ENCODE assay signal across 1 cellular context in the genomic region with DNA sequence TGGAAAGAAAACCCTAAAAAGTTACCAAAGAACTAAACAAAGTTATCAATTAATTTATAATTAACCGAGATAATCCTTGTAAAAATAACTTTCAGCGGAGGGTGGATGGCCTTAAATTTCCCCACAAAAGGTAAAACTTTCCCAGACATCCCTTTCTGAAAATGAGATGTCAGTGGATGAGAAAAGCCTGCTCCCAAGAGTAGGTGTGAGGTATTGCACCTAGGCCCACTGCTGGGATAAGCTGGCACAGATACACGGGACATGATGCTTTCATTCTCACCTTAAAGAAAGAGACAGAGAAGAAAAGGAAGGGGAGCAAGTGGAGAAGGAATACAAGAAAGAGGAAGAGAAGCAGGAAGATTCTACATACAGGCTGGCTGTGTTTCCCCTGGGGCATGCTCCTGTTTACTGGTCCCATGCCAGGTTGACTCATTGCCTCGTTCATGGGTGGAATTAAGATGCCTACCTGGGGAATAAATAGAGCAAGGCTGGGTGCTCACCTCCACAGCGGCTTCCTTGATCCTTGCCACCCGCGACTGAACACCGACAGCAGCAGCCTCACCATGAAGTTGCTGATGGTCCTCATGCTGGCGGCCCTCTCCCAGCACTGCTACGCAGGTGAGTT.
TF ChIP-seq lines count a peak whose summit lies in the region.

A gene (plus strand): TSS at position 505 of the 625 bp plus-strand sequence. CDS start 59 bp downstream, at position 564.

TF ChIP-seq in HepG2, 621 proteins besides CTCF, POLR2A, EP300 and RAD21:
- TF ChIP-seq MIER2 (CRISPR knock-in tag; IDR thresholded peaks at IDR 0.05) (peak; percentile 24; the same call in 1 of the 2 replicates), STAG1 (CRISPR knock-in tag; IDR thresholded peaks at IDR 0.05) (peak; percentile 76), ESRRA (CRISPR knock-in tag; IDR thresholded peaks at IDR 0.05; ENCODE audit: low read depth) (no peak), SMC3 (IDR thresholded peaks at IDR 0.05; ENCODE audit: low read length) (peak; percentile 81), FLYWCH1 (CRISPR knock-in tag; IDR thresholded peaks at IDR 0.05) (no peak)
- TF ChIP-seq, protein P1, sequence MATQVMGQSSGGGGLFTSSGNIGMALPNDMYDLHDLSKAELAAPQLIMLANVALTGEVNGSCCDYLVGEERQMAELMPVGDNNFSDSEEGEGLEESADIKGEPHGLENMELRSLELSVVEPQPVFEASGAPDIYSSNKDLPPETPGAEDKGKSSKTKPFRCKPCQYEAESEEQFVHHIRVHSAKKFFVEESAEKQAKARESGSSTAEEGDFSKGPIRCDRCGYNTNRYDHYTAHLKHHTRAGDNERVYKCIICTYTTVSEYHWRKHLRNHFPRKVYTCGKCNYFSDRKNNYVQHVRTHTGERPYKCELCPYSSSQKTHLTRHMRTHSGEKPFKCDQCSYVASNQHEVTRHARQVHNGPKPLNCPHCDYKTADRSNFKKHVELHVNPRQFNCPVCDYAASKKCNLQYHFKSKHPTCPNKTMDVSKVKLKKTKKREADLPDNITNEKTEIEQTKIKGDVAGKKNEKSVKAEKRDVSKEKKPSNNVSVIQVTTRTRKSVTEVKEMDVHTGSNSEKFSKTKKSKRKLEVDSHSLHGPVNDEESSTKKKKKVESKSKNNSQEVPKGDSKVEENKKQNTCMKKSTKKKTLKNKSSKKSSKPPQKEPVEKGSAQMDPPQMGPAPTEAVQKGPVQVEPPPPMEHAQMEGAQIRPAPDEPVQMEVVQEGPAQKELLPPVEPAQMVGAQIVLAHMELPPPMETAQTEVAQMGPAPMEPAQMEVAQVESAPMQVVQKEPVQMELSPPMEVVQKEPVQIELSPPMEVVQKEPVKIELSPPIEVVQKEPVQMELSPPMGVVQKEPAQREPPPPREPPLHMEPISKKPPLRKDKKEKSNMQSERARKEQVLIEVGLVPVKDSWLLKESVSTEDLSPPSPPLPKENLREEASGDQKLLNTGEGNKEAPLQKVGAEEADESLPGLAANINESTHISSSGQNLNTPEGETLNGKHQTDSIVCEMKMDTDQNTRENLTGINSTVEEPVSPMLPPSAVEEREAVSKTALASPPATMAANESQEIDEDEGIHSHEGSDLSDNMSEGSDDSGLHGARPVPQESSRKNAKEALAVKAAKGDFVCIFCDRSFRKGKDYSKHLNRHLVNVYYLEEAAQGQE (IDR thresholded peaks at IDR 0.05; ENCODE audit: borderline replicate concordance in 1 of 2, low read depth in 1 of 2, low read length in 2 of 2), result 0 out of 4 replicates have a peak, but pooled peaks of 1 of the 2 experiments have one; percentile 14
TF ChIP-seq in HepG2: peak in this region for 4.
